3 cellular contexts compared by ENCODE assay signal in the genomic region with DNA sequence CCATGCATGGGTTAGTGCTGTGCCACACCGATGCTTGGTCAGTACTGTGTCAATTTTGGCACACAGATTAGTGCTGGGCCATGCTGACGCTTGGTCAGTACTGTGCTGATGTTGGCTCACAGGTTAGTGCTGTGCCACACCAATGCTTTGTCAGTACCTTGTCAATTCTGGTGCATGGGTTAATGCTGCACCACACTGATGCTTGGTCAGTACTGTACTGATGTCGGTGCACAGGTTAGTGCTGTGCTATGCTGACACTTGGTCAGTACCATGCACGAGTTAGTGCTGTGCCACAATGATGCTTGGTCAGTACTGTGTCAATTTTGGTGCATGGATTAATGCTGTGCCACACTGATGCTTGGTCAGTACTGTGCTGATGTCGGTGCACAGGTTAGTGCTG.
A peak's percentile ranks its signal among the peaks of the same experiment; 100 is the strongest.
TF ChIP-seq lines count a peak whose summit lies in the region.

No MANE protein-coding gene starts in this region.

TF ChIP-seq in HepG2, 621 proteins besides CTCF, POLR2A, EP300 and RAD21:
- TF ChIP-seq ZSCAN21 (CRISPR knock-in tag; IDR thresholded peaks at IDR 0.05; ENCODE audit: borderline replicate concordance) = peak; percentile 94
- TF ChIP-seq ZNF383 (CRISPR knock-in tag; IDR thresholded peaks at IDR 0.05; ENCODE audit: borderline replicate concordance) = no peak
TF ChIP-seq in HepG2: peak in this region for 1.

TF ChIP-seq in K562, 482 proteins besides CTCF, POLR2A, EP300 and RAD21:
- TF ChIP-seq, protein P1, sequence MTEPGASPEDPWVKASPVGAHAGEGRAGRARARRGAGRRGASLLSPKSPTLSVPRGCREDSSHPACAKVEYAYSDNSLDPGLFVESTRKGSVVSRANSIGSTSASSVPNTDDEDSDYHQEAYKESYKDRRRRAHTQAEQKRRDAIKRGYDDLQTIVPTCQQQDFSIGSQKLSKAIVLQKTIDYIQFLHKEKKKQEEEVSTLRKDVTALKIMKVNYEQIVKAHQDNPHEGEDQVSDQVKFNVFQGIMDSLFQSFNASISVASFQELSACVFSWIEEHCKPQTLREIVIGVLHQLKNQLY (CRISPR knock-in tag; conservative IDR thresholded peaks at IDR 0.05) = no peak
- 0 out of 2 replicates have a peak, but pooled peaks have one; percentile 49 for TF ChIP-seq E2F5 (CRISPR knock-in tag; IDR thresholded peaks at IDR 0.05)

TF ChIP-seq in HEK293T, 16 proteins besides CTCF, POLR2A, EP300 and RAD21:
- TF ChIP-seq LEF1 (IDR thresholded peaks at IDR 0.05; ENCODE audit: borderline replicate concordance) (no peak), ZNF384 (IDR thresholded peaks at IDR 0.05) (no peak), NFRKB (IDR thresholded peaks at IDR 0.05) (no peak), ARNT (IDR thresholded peaks at IDR 0.05) (no peak), TARDBP (IDR thresholded peaks at IDR 0.05) (no peak), FOXK2 (IDR thresholded peaks at IDR 0.05) (no peak), FOXM1 (IDR thresholded peaks at IDR 0.05; ENCODE audit: borderline replicate concordance) (no peak)
